Comparison of ENCODE assay signal across 36 cellular contexts in the genomic region with DNA sequence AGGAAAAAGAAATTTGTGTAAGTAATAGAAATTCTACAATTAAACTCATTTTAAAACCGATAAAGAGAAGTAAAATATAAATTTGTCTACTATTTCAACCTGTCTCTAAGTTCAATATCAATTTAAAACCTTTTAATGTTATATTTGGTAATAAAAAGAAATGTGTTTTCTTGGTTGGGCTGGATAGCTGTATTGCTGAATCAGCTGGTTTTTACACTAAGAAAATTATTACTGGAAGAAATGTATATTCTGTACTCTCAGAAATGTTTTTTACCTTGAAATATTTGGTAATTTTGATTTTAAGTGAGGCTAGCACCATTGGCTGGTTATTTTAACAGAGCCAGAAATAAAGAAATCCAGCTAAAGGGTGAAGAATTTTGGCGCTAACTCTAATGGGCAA.
"Had no signal": no experiment of that assay in that cellular context is flagged by ENCODE, and none has a peak within 500 bp of the region (broad histone marks: within the 10 kb centered on the region; RNA-seq: fewer than 3 reads in every experiment).

No MANE protein-coding gene starts in this region.

- H3K27ac Mint-ChIP-seq: activated B cell treated with CpG ODN at 0.5 μM for 24 hours; activated CD4-positive, alpha-beta memory T cell treated with anti-CD3 and anti-CD28 coated beads for 36 hours; activated CD4-positive, alpha-beta T cell treated with anti-CD3 and anti-CD28 coated beads, Interleukin-2, amount 10 ng/mL, durations not matched to agents 24 days and 14 days; activated CD8-positive, alpha-beta T cell treated with anti-CD3 and anti-CD28 coated beads for 36 hours; activated naive CD4-positive, alpha-beta T cell treated with anti-CD3 and anti-CD28 coated beads for 36 hours; activated naive CD4-positive, alpha-beta T cell treated with anti-CD3 and anti-CD28 coated beads, Interleukin-2, amount 50 U/mL, for 72 hours; activated naive CD8-positive, alpha-beta T cell treated with anti-CD3 and anti-CD28 coated beads for 36 hours; activated T-cell treated with anti-CD3 and anti-CD28 coated beads, Interleukin-2, amount 50 U/mL, for 72 hours; activated T-helper 1 cell treated with anti-CD3 and anti-CD28 coated beads, Interleukin-12 subunit alpha, Interleukin-12 subunit beta, Interleukin-2, Interleukin-4 antibody, amounts not matched to agents 30 ng/mL and 10 ng/mL and 1 ng/mL, durations not matched to agents 14 hours and 24 hours and 36 hours; activated T-helper 17 cell treated with anti-CD3 and anti-CD28 coated beads, Interleukin-2, amount 50 U/mL, for 72 hours; T-helper 1 cell treated with Interleukin-12 subunit alpha and Interleukin-12 subunit beta and Interleukin-4 antibody, amounts not matched to agents 30 μg/mL and 1 μg/mL, for 36 hours; T-helper 2 cell treated with Interferon-gamma antibody and Interleukin-4, amounts not matched to agents 5 μg/mL and 100 μg/mL, for 36 hours had no signal

- DNase-seq: activated B cell treated with CpG ODN at 0.5 μM for 24 hours; activated CD4-positive, alpha-beta memory T cell treated with anti-CD3 and anti-CD28 coated beads for 36 hours; activated CD4-positive, alpha-beta T cell treated with anti-CD3 and anti-CD28 coated beads for 4 hours; activated CD4-positive, alpha-beta T cell treated with anti-CD3 and anti-CD28 coated beads, Interleukin-2, amount 10 ng/mL, durations not matched to agents 24 days and 14 days; activated CD4-positive, alpha-beta T cell treated with anti-CD3 and anti-CD28 coated beads, Interleukin-2, amount 50 U/mL, for 1 hour; activated CD4-positive, alpha-beta T cell treated with anti-CD3 and anti-CD28 coated beads, Interleukin-2, amount 50 U/mL, for 4 hours; activated CD4-positive, CD25-positive, alpha-beta regulatory T cell treated with anti-CD3 and anti-CD28 coated beads, Interleukin-2, amount 50 U/mL, for 72 hours; activated CD8-positive, alpha-beta memory T cell treated with anti-CD3 and anti-CD28 coated beads, Interleukin-2, amount 50 U/mL, for 4 hours; activated CD8-positive, alpha-beta T cell treated with anti-CD3 and anti-CD28 coated beads for 36 hours; activated effector memory CD4-positive, alpha-beta T cell treated with anti-CD3 and anti-CD28 coated beads, Interleukin-2, amount 50 U/mL, for 16 hours; activated gamma-delta T cell treated with Interleukin-2 at 50 U/mL for 16 hours; activated naive CD4-positive, alpha-beta T cell; activated naive CD4-positive, alpha-beta T cell treated with anti-CD3 and anti-CD28 coated beads for 36 hours; activated naive CD4-positive, alpha-beta T cell treated with anti-CD3 and anti-CD28 coated beads, Interleukin-2, amount 50 U/mL, for 16 hours; activated naive CD8-positive, alpha-beta T cell treated with anti-CD3 and anti-CD28 coated beads for 36 hours; activated T-cell treated with anti-CD3 and anti-CD28 coated beads for 4 hours; activated T-cell treated with anti-CD3 and anti-CD28 coated beads, Interleukin-2, amount 50 U/mL, for 1 hour; activated T-cell treated with anti-CD3 and anti-CD28 coated beads, Interleukin-2, amount 50 U/mL, for 4 hours; activated T-cell treated with anti-CD3 and anti-CD28 coated beads, Interleukin-2, amount 50 U/mL, for 72 hours; adrenal gland; amniotic stem cell; aorta; body of pancreas; brain microvascular endothelial cell; central memory CD4-positive, alpha-beta T cell; T-helper 2 cell; T-helper 9 cell had no signal

- H3K9me3 ChIP-seq: adrenal gland, body of pancreas had no signal

- H3K27me3 Mint-ChIP-seq: activated B cell treated with CpG ODN at 0.5 μM for 24 hours; activated CD4-positive, alpha-beta memory T cell treated with anti-CD3 and anti-CD28 coated beads for 36 hours; activated CD4-positive, alpha-beta T cell treated with anti-CD3 and anti-CD28 coated beads, Interleukin-2, amount 10 ng/mL, durations not matched to agents 24 days and 14 days; activated CD8-positive, alpha-beta T cell treated with anti-CD3 and anti-CD28 coated beads for 36 hours; activated naive CD8-positive, alpha-beta T cell treated with anti-CD3 and anti-CD28 coated beads for 36 hours; activated T-helper 17 cell treated with anti-CD3 and anti-CD28 coated beads, Interleukin-2, amount 50 U/mL, for 72 hours had no signal

- H3K36me3 Mint-ChIP-seq: activated CD4-positive, alpha-beta memory T cell treated with anti-CD3 and anti-CD28 coated beads for 36 hours; activated naive CD8-positive, alpha-beta T cell treated with anti-CD3 and anti-CD28 coated beads for 36 hours had no signal

- H3K36me3 ChIP-seq: adrenal gland, brain microvascular endothelial cell, breast epithelium had no signal

- H3K4me1 Mint-ChIP-seq: activated B cell treated with CpG ODN at 0.5 μM for 24 hours; activated CD4-positive, alpha-beta T cell treated with anti-CD3 and anti-CD28 coated beads, Interleukin-2, amount 10 ng/mL, durations not matched to agents 24 days and 14 days; activated naive CD8-positive, alpha-beta T cell treated with anti-CD3 and anti-CD28 coated beads for 36 hours; activated T-helper 17 cell treated with anti-CD3 and anti-CD28 coated beads, Interleukin-2, amount 50 U/mL, for 72 hours had no signal

- H3K4me3 Mint-ChIP-seq: activated B cell treated with CpG ODN at 0.5 μM for 24 hours; activated CD4-positive, alpha-beta memory T cell treated with anti-CD3 and anti-CD28 coated beads for 36 hours; activated CD4-positive, alpha-beta T cell treated with anti-CD3 and anti-CD28 coated beads, Interleukin-2, amount 10 ng/mL, durations not matched to agents 24 days and 14 days; activated CD8-positive, alpha-beta T cell treated with anti-CD3 and anti-CD28 coated beads for 36 hours; activated naive CD4-positive, alpha-beta T cell treated with anti-CD3 and anti-CD28 coated beads for 36 hours; activated naive CD8-positive, alpha-beta T cell treated with anti-CD3 and anti-CD28 coated beads for 36 hours; activated T-cell treated with anti-CD3 and anti-CD28 coated beads, Interleukin-2, amount 50 U/mL, for 4 hours; activated T-cell treated with anti-CD3 and anti-CD28 coated beads, Interleukin-2, amount 50 U/mL, for 72 hours; activated T-helper 1 cell treated with anti-CD3 and anti-CD28 coated beads, Interleukin-12 subunit alpha, Interleukin-12 subunit beta, Interleukin-2, Interleukin-4 antibody, amounts not matched to agents 30 ng/mL and 10 ng/mL and 1 ng/mL, durations not matched to agents 14 hours and 24 hours and 36 hours; activated T-helper 17 cell treated with anti-CD3 and anti-CD28 coated beads, Interleukin-2, amount 50 U/mL, for 72 hours; T-helper 1 cell treated with Interleukin-12 subunit alpha and Interleukin-12 subunit beta and Interleukin-4 antibody, amounts not matched to agents 30 μg/mL and 1 μg/mL, for 36 hours; T-helper 2 cell treated with Interferon-gamma antibody and Interleukin-4, amounts not matched to agents 5 μg/mL and 100 μg/mL, for 36 hours had no signal

- ATAC-seq: activated CD8-positive, alpha-beta T cell treated with anti-CD3 and anti-CD28 coated beads for 36 hours; activated naive CD4-positive, alpha-beta T cell treated with anti-CD3 and anti-CD28 coated beads, Interleukin-2, amount 50 U/mL, for 72 hours; activated T-cell treated with anti-CD3 and anti-CD28 coated beads, Interleukin-2, amount 50 U/mL, for 4 hours; activated T-cell treated with anti-CD3 and anti-CD28 coated beads, Interleukin-2, amount 50 U/mL, for 72 hours; activated T-helper 17 cell treated with anti-CD3 and anti-CD28 coated beads, Interleukin-2, amount 50 U/mL, for 72 hours; body of pancreas had no signal

- H3K27ac ChIP-seq: adrenal gland, body of pancreas, brain microvascular endothelial cell, breast epithelium, VCaP had no signal

- H3K4me3 ChIP-seq: adrenal gland, body of pancreas, breast epithelium had no signal

- FAIRE-seq: astrocyte, TTC549 had no signal

- H3K27me3 ChIP-seq: adrenal gland, body of pancreas, brain microvascular endothelial cell, breast epithelium had no signal

- H3K4me1 ChIP-seq: breast epithelium had no signal
